Comparison of ENCODE assay signal across 1 cellular context in genomic region chr11:72744474-72744873, GRCh38.
TF ChIP-seq lines count a peak whose summit lies in the region.

No MANE protein-coding gene starts in this region.

TF ChIP-seq in K562, 482 proteins besides CTCF, POLR2A, EP300 and RAD21 (continued from another document and continues in another):
- TF ChIP-seq, protein P1, sequence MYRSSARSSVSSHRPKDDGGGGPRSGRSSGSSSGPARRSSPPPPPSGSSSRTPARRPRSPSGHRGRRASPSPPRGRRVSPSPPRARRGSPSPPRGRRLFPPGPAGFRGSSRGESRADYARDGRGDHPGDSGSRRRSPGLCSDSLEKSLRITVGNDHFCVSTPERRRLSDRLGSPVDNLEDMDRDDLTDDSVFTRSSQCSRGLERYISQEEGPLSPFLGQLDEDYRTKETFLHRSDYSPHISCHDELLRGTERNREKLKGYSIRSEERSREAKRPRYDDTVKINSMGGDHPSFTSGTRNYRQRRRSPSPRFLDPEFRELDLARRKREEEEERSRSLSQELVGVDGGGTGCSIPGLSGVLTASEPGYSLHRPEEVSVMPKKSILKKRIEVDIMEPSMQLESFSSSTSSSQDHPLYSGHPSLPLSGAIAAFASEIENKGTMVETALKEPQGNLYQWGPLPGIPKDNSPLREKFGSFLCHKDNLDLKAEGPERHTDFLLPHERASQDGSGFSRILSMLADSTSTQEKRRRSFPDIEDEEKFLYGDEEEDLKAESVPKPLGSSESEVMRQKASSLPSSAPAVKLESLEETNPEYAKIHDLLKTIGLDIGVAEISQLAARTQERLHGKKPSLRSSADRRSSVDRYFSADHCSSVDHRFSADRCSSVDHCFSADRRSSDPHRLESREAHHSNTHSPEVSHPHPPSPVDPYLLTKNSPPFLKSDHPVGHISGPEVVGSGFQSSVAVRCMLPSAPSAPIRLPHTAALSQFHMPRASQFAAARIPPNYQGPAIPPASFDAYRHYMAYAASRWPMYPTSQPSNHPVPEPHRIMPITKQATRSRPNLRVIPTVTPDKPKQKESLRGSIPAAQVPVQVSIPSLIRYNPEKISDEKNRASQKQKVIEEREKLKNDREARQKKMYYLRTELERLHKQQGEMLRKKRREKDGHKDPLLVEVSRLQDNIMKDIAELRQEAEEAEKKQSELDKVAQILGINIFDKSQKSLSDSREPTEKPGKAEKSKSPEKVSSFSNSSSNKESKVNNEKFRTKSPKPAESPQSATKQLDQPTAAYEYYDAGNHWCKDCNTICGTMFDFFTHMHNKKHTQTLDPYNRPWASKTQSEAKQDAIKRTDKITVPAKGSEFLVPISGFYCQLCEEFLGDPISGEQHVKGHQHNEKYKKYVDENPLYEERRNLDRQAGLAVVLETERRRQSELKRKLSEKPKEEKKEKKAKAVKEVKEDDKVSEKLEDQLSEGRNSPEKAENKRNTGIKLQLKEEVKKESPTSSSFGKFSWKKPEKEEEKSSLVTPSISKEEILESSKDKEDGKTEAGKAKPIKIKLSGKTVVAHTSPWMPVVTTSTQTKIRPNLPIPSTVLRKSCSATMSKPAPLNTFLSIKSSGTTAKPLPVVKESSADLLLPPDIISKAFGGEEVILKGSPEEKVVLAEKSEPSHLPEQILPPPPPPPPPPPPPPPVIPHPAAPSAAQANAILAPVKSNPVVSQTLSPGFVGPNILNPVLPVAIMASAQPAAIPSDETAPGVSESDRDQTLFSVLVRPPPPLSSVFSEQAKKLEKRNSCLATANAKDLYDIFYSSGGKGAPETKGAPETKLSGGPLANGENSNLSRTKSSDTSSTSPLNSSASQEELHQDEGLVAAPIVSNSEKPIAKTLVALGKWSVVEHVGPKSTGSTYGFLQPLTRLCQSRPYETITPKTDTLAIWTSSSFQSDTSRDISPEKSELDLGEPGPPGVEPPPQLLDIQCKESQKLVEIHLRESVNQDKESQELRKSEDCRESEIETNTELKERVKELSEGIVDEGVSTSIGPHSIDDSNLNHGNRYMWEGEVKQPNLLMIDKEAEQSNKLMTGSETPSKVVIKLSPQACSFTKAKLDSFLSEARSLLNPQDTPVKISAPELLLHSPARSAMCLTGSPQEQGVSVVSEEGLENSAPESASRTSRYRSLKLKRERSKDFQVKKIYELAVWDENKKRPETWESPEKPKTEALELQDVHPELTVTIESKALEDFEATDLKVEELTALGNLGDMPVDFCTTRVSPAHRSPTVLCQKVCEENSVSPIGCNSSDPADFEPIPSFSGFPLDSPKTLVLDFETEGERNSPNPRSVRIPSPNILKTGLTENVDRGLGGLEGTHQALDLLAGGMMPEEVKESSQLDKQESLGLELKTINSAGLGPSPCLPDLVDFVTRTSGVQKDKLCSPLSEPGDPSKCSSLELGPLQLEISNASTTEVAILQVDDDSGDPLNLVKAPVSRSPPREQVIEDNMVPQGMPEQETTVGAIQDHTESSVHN (IDR thresholded peaks at IDR 0.05; ENCODE audit: borderline replicate concordance in 1 of 2, low read depth in 1 of 2) = no peak
- TF ChIP-seq, protein P2, sequence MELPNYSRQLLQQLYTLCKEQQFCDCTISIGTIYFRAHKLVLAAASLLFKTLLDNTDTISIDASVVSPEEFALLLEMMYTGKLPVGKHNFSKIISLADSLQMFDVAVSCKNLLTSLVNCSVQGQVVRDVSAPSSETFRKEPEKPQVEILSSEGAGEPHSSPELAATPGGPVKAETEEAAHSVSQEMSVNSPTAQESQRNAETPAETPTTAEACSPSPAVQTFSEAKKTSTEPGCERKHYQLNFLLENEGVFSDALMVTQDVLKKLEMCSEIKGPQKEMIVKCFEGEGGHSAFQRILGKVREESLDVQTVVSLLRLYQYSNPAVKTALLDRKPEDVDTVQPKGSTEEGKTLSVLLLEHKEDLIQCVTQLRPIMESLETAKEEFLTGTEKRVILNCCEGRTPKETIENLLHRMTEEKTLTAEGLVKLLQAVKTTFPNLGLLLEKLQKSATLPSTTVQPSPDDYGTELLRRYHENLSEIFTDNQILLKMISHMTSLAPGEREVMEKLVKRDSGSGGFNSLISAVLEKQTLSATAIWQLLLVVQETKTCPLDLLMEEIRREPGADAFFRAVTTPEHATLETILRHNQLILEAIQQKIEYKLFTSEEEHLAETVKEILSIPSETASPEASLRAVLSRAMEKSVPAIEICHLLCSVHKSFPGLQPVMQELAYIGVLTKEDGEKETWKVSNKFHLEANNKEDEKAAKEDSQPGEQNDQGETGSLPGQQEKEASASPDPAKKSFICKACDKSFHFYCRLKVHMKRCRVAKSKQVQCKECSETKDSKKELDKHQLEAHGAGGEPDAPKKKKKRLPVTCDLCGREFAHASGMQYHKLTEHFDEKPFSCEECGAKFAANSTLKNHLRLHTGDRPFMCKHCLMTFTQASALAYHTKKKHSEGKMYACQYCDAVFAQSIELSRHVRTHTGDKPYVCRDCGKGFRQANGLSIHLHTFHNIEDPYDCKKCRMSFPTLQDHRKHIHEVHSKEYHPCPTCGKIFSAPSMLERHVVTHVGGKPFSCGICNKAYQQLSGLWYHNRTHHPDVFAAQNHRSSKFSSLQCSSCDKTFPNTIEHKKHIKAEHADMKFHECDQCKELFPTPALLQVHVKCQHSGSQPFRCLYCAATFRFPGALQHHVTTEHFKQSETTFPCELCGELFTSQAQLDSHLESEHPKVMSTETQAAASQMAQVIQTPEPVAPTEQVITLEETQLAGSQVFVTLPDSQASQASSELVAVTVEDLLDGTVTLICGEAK (IDR thresholded peaks at IDR 0.05) = no peak
- TF ChIP-seq, protein P2 (CRISPR knock-in tag; IDR thresholded peaks at IDR 0.05) = no peak
- TF ChIP-seq CTBP1 (IDR thresholded peaks at IDR 0.05; ENCODE audit: borderline replicate concordance) (no peak), TGIF2 (CRISPR knock-in tag; IDR thresholded peaks at IDR 0.05) (no peak), LARP7 (IDR thresholded peaks at IDR 0.05) (no peak), ETV6 (IDR thresholded peaks at IDR 0.05; ENCODE audit: borderline replicate concordance in 1 of 2, low read depth in 2 of 2, low read length in 1 of 2) (no peak), ETV6 (CRISPR knock-in tag; IDR thresholded peaks at IDR 0.05; ENCODE audit: borderline replicate concordance) (no peak), MTA3 (IDR thresholded peaks at IDR 0.05; ENCODE audit: borderline replicate concordance) (no peak), MTF1 (CRISPR knock-in tag; IDR thresholded peaks at IDR 0.05; ENCODE audit: borderline replicate concordance) (no peak), ZNF224 (CRISPR knock-in tag; IDR thresholded peaks at IDR 0.05) (no peak), POLR2AphosphoS2 (IDR thresholded peaks at IDR 0.05; ENCODE audit: low read length) (no peak), PRDM10 (IDR thresholded peaks at IDR 0.05; ENCODE audit: partially characterized antibody) (peak; percentile 90), CUX1 (CRISPR knock-in tag; IDR thresholded peaks at IDR 0.05) (no peak)
- TF ChIP-seq, protein P3, sequence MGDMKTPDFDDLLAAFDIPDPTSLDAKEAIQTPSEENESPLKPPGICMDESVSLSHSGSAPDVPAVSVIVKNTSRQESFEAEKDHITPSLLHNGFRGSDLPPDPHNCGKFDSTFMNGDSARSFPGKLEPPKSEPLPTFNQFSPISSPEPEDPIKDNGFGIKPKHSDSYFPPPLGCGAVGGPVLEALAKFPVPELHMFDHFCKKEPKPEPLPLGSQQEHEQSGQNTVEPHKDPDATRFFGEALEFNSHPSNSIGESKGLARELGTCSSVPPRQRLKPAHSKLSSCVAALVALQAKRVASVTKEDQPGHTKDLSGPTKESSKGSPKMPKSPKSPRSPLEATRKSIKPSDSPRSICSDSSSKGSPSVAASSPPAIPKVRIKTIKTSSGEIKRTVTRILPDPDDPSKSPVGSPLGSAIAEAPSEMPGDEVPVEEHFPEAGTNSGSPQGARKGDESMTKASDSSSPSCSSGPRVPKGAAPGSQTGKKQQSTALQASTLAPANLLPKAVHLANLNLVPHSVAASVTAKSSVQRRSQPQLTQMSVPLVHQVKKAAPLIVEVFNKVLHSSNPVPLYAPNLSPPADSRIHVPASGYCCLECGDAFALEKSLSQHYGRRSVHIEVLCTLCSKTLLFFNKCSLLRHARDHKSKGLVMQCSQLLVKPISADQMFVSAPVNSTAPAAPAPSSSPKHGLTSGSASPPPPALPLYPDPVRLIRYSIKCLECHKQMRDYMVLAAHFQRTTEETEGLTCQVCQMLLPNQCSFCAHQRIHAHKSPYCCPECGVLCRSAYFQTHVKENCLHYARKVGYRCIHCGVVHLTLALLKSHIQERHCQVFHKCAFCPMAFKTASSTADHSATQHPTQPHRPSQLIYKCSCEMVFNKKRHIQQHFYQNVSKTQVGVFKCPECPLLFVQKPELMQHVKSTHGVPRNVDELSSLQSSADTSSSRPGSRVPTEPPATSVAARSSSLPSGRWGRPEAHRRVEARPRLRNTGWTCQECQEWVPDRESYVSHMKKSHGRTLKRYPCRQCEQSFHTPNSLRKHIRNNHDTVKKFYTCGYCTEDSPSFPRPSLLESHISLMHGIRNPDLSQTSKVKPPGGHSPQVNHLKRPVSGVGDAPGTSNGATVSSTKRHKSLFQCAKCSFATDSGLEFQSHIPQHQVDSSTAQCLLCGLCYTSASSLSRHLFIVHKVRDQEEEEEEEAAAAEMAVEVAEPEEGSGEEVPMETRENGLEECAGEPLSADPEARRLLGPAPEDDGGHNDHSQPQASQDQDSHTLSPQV (IDR thresholded peaks at IDR 0.05) = 0 out of 2 replicates have a peak, but pooled peaks have one; percentile 26
